ENCODE assay signal across 26 cellular contexts in the genomic region with DNA sequence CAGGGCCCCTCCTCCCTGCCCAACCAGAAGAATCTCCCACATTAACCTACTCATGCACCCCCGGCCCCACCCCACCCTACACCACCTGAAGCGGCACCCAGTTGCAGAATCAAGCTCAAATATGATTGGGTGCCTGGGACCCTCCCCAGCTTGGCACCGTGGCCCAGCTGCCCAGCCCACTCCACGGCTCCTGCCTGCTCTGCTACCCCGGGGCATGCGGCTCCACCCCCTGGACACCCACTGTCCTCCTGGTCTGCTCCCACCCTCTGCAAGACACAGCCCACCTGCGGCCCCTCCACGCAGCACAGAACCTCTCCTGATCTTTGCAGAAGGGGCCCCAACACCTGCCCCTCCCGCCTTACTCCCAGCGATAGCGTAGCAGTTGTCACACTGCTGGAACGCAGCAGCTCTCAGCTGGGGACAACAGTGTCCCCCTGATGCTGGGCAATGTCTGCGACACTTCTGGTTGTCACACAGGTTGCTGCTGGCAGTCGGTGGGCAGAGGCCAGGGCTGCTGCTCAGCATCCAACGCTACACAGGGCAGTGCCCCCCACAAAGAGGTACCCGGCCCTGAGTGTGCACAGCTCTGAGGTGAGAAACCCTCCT. TPM values are rescaled to one million over a fixed set of nuclear protein-coding genes. Genes with fewer than 3 reads are reported as not detected.
"Had no signal": no experiment of that assay in that cellular context is flagged by ENCODE, and none has a peak within 500 bp of the region (broad histone marks: within the 10 kb centered on the region; RNA-seq: fewer than 3 reads in every experiment).

No MANE protein-coding gene starts in this region.

- H3K4me1 Mint-ChIP-seq: central memory CD8-positive, alpha-beta T cell; naive thymus-derived CD8-positive, alpha-beta T cell; stimulated activated effector memory CD8-positive, alpha-beta T cell treated with anti-CD3 and anti-CD28 coated beads, Interleukin-12 subunit alpha, Interleukin-12 subunit beta, amount 100 ng/mL, for 72 hours had no signal

- H2AFZ ChIP-seq: neural progenitor cell had no signal

- H3K27ac Mint-ChIP-seq: dendritic cell treated with granulocyte-macrophage colony-stimulating factor and Interleukin-4, amounts not matched to agents 40 ng/mL and 50 ng/mL, for 4 days; neural progenitor cell; stimulated activated effector memory CD8-positive, alpha-beta T cell treated with anti-CD3 and anti-CD28 coated beads, Interleukin-12 subunit alpha, Interleukin-12 subunit beta, amount 100 ng/mL, for 72 hours had no signal

- H3K9ac ChIP-seq: neural progenitor cell had no signal

- H3K27me3 Mint-ChIP-seq: central memory CD8-positive, alpha-beta T cell; dendritic cell treated with granulocyte-macrophage colony-stimulating factor and Interleukin-4, amounts not matched to agents 40 ng/mL and 50 ng/mL, for 4 days; naive thymus-derived CD8-positive, alpha-beta T cell had no signal

- H3K36me3 ChIP-seq: neural progenitor cell had no signal

- H3K36me3 Mint-ChIP-seq: neural progenitor cell had no signal

- H3K4me1 ChIP-seq: colonic mucosa, esophagus squamous epithelium, left lung, lower lobe of right lung, neural progenitor cell, psoas muscle, right lobe of liver, stomach, thyroid gland, vagina had no signal

- H3K4me3 Mint-ChIP-seq: central memory CD8-positive, alpha-beta T cell; dendritic cell treated with granulocyte-macrophage colony-stimulating factor and Interleukin-4, amounts not matched to agents 40 ng/mL and 50 ng/mL, for 4 days; naive thymus-derived CD8-positive, alpha-beta T cell; neural progenitor cell; stimulated activated effector memory CD8-positive, alpha-beta T cell treated with anti-CD3 and anti-CD28 coated beads, Interleukin-12 subunit alpha, Interleukin-12 subunit beta, amount 100 ng/mL, for 72 hours had no signal

- DNase-seq: colonic mucosa; effector memory CD4-positive, alpha-beta T cell; erythroblast; esophagus squamous epithelium; foreskin melanocyte; glutamatergic neuron; left lung; lower lobe of right lung; naive thymus-derived CD8-positive, alpha-beta T cell; nucleus accumbens; psoas muscle; right lobe of liver; small intestine; stimulated activated CD4-positive, alpha-beta T cell treated with anti-CD3 and anti-CD28 coated beads, Interleukin-12 subunit alpha, Interleukin-12 subunit beta, amount 100 ng/mL, for 4 hours; stimulated activated CD4-positive, alpha-beta T cell treated with anti-CD3 and anti-CD28 coated beads, Interleukin-1b, Interleukin-23, amount 100 ng/mL, for 48 hours; stimulated activated CD4-positive, alpha-beta T cell treated with anti-CD3 and anti-CD28 coated beads, Interleukin-4, amount 100 ng/mL, for 24 hours; stimulated activated naive CD4-positive, alpha-beta T cell treated with Interleukin-2 at 50 U/mL for 16 hours; stomach; thyroid gland; trophoblast cell had no signal

- H3K27ac ChIP-seq: colonic mucosa, esophagus squamous epithelium, left lung, lower lobe of right lung, neural progenitor cell, psoas muscle, right lobe of liver, stomach, thyroid gland, vagina had no signal

- H3K9me3 ChIP-seq: colonic mucosa, esophagus squamous epithelium, left lung, lower lobe of right lung, psoas muscle, right lobe of liver, stomach, thyroid gland, vagina had no signal

- H3K9me3 Mint-ChIP-seq: central memory CD8-positive, alpha-beta T cell; dendritic cell treated with granulocyte-macrophage colony-stimulating factor and Interleukin-4, amounts not matched to agents 40 ng/mL and 50 ng/mL, for 4 days; naive thymus-derived CD8-positive, alpha-beta T cell; neural progenitor cell; stimulated activated effector memory CD8-positive, alpha-beta T cell treated with anti-CD3 and anti-CD28 coated beads, Interleukin-12 subunit alpha, Interleukin-12 subunit beta, amount 100 ng/mL, for 72 hours had no signal

- H3K27me3 ChIP-seq: colonic mucosa, esophagus squamous epithelium, left lung, neural progenitor cell, right lobe of liver, stomach, thyroid gland, vagina had no signal

- H3K4me3 ChIP-seq: colonic mucosa, esophagus squamous epithelium, left lung, lower lobe of right lung, neural progenitor cell, psoas muscle, right lobe of liver, stomach, thyroid gland, vagina had no signal

- ATAC-seq: left lung; naive thymus-derived CD8-positive, alpha-beta T cell; psoas muscle; stimulated activated effector memory CD8-positive, alpha-beta T cell treated with anti-CD3 and anti-CD28 coated beads, Interleukin-12 subunit alpha, Interleukin-12 subunit beta, amount 100 ng/mL, for 72 hours had no signal

- H3K4me2 ChIP-seq: neural progenitor cell had no signal

RNA-seq across cellular contexts. Expression of a gene that starts 32.0 kb away (rescaled TPM):
- total RNA-seq: myocyte had no signal
